ENCODE assay signal across 24 cellular contexts in the genomic region with DNA sequence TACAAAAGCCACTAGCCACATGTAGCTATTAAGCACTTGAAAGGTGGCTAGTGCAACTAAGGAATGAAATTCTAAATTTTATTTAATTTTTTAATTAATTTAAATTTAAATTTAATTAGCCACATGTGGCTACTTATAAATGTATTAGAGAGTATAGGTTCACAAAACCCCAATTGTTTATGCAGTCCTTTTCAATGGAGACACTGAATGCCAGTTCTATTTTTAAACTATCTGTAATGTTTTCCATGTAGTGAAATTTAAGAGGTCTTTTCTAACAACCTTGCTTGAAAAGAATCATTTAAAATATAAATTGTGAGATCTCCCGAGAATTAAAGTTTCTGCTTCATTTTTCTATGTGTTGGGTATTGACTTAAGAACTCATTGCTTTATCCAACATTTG.
"Had no signal": no experiment of that assay in that cellular context is flagged by ENCODE, and none has a peak within 500 bp of the region (broad histone marks: within the 10 kb centered on the region; RNA-seq: fewer than 3 reads in every experiment).

No MANE protein-coding gene starts in this region.

- H3K9me3 Mint-ChIP-seq: activated naive CD8-positive, alpha-beta T cell treated with anti-CD3 and anti-CD28 coated beads, Interleukin-2, amount 10 ng/mL, durations not matched to agents 7 days and 5 days had no signal

- DNase-seq: activated CD4-positive, alpha-beta memory T cell treated with anti-CD3 and anti-CD28 coated beads, Interleukin-2, amount 10 ng/mL, durations not matched to agents 7 days and 5 days; activated CD4-positive, alpha-beta T cell treated with anti-CD3 and anti-CD28 coated beads for 36 hours; activated CD4-positive, alpha-beta T cell treated with anti-CD3 and anti-CD28 coated beads, Interleukin-2, amount 50 U/mL, for 1 hour; activated CD8-positive, alpha-beta memory T cell treated with anti-CD3 and anti-CD28 coated beads, Interleukin-2, amount 50 U/mL, for 4 hours; activated naive CD4-positive, alpha-beta T cell treated with anti-CD3 and anti-CD28 coated beads, Interleukin-2, amount 50 U/mL, for 16 hours; activated naive CD8-positive, alpha-beta T cell treated with anti-CD3 and anti-CD28 coated beads, Interleukin-2, amount 10 ng/mL, durations not matched to agents 7 days and 5 days; brain microvascular endothelial cell; cerebellar nuclear complex; NCI-H1105; NCI-H1436; NCI-H1694 treated with DMSO at 0.1 percent for 48 hours; NCI-H2029 treated with DMSO at 0.1 percent for 48 hours; NCI-H345; NCI-H510A; NCI-H526 treated with DMSO at 0.1 percent for 48 hours; NCI-H82; T-cell; T-helper 2 cell; T1000 had no signal

- H3K4me1 Mint-ChIP-seq: activated CD4-positive, alpha-beta memory T cell treated with anti-CD3 and anti-CD28 coated beads, Interleukin-2, amount 10 ng/mL, durations not matched to agents 7 days and 5 days; activated naive CD8-positive, alpha-beta T cell treated with anti-CD3 and anti-CD28 coated beads, Interleukin-2, amount 10 ng/mL, durations not matched to agents 7 days and 5 days had no signal

- H3K4me3 Mint-ChIP-seq: activated CD4-positive, alpha-beta memory T cell treated with anti-CD3 and anti-CD28 coated beads, Interleukin-2, amount 10 ng/mL, durations not matched to agents 7 days and 5 days; activated CD4-positive, alpha-beta T cell treated with anti-CD3 and anti-CD28 coated beads for 36 hours; activated naive CD8-positive, alpha-beta T cell treated with anti-CD3 and anti-CD28 coated beads, Interleukin-2, amount 10 ng/mL, durations not matched to agents 7 days and 5 days; T-cell had no signal

- FAIRE-seq: astrocyte, TTC549 had no signal

- H3K36me3 ChIP-seq: brain microvascular endothelial cell, cardiac muscle cell had no signal

- H3K27ac ChIP-seq: brain microvascular endothelial cell, cardiac muscle cell, KMS-11, SK-N-MC had no signal

- H3K27me3 ChIP-seq: brain microvascular endothelial cell, cardiac muscle cell had no signal

- H3K4me3 ChIP-seq: cardiac muscle cell had no signal

- ATAC-seq: activated CD4-positive, alpha-beta T cell treated with anti-CD3 and anti-CD28 coated beads for 36 hours; T-cell had no signal

- H3K27ac Mint-ChIP-seq: activated CD4-positive, alpha-beta memory T cell treated with anti-CD3 and anti-CD28 coated beads, Interleukin-2, amount 10 ng/mL, durations not matched to agents 7 days and 5 days; activated CD4-positive, alpha-beta T cell treated with anti-CD3 and anti-CD28 coated beads for 36 hours; activated naive CD8-positive, alpha-beta T cell treated with anti-CD3 and anti-CD28 coated beads, Interleukin-2, amount 10 ng/mL, durations not matched to agents 7 days and 5 days; T-cell had no signal

- H3K27me3 Mint-ChIP-seq: activated CD4-positive, alpha-beta memory T cell treated with anti-CD3 and anti-CD28 coated beads, Interleukin-2, amount 10 ng/mL, durations not matched to agents 7 days and 5 days; activated CD4-positive, alpha-beta T cell treated with anti-CD3 and anti-CD28 coated beads for 36 hours; activated naive CD8-positive, alpha-beta T cell treated with anti-CD3 and anti-CD28 coated beads, Interleukin-2, amount 10 ng/mL, durations not matched to agents 7 days and 5 days; T-cell had no signal
